In the genomic region with DNA sequence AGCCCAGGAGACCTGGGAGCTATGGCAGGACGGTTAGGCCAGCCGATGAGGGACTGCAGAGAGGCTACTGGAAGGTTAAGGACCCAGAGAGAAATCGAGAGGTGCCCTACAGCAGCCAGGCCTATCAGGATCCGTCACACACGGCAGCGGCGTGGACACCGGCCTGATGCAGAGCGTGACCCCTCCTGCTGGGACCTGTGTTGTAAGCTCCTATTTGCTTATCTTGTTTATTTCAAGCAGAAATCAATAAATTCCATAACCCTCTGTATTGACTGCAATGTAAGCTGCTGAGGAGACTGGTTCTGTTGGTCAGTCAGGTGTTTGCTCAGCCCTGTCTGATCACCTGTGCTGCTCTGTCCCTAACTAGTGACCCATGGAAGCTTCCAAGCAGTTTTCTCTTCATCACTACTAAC, we compare ENCODE assay signal across 1 cellular context.
A peak's percentile ranks its signal among the peaks of the same experiment; 100 is the strongest.
TF ChIP-seq lines count a peak whose summit lies in the region.

No MANE protein-coding gene starts in this region.

TF ChIP-seq in HepG2, 621 proteins besides CTCF, POLR2A, EP300 and RAD21 (continued from another document and continues in another):
- TF ChIP-seq, protein P1, sequence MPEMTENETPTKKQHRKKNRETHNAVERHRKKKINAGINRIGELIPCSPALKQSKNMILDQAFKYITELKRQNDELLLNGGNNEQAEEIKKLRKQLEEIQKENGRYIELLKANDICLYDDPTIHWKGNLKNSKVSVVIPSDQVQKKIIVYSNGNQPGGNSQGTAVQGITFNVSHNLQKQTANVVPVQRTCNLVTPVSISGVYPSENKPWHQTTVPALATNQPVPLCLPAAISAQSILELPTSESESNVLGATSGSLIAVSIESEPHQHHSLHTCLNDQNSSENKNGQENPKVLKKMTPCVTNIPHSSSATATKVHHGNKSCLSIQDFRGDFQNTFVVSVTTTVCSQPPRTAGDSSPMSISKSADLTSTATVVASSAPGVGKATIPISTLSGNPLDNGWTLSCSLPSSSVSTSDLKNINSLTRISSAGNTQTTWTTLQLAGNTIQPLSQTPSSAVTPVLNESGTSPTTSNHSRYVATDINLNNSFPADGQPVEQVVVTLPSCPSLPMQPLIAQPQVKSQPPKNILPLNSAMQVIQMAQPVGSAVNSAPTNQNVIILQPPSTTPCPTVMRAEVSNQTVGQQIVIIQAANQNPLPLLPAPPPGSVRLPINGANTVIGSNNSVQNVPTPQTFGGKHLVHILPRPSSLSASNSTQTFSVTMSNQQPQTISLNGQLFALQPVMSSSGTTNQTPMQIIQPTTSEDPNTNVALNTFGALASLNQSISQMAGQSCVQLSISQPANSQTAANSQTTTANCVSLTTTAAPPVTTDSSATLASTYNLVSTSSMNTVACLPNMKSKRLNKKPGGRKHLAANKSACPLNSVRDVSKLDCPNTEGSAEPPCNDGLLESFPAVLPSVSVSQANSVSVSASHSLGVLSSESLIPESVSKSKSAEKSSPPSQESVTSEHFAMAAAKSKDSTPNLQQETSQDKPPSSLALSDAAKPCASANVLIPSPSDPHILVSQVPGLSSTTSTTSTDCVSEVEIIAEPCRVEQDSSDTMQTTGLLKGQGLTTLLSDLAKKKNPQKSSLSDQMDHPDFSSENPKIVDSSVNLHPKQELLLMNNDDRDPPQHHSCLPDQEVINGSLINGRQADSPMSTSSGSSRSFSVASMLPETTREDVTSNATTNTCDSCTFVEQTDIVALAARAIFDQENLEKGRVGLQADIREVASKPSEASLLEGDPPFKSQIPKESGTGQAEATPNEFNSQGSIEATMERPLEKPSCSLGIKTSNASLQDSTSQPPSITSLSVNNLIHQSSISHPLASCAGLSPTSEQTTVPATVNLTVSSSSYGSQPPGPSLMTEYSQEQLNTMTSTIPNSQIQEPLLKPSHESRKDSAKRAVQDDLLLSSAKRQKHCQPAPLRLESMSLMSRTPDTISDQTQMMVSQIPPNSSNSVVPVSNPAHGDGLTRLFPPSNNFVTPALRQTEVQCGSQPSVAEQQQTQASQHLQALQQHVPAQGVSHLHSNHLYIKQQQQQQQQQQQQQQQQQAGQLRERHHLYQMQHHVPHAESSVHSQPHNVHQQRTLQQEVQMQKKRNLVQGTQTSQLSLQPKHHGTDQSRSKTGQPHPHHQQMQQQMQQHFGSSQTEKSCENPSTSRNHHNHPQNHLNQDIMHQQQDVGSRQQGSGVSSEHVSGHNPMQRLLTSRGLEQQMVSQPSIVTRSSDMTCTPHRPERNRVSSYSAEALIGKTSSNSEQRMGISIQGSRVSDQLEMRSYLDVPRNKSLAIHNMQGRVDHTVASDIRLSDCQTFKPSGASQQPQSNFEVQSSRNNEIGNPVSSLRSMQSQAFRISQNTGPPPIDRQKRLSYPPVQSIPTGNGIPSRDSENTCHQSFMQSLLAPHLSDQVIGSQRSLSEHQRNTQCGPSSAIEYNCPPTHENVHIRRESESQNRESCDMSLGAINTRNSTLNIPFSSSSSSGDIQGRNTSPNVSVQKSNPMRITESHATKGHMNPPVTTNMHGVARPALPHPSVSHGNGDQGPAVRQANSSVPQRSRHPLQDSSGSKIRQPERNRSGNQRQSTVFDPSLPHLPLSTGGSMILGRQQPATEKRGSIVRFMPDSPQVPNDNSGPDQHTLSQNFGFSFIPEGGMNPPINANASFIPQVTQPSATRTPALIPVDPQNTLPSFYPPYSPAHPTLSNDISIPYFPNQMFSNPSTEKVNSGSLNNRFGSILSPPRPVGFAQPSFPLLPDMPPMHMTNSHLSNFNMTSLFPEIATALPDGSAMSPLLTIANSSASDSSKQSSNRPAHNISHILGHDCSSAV (CRISPR knock-in tag; IDR thresholded peaks at IDR 0.05; ENCODE audit: borderline replicate concordance): no peak
- TF ChIP-seq HNRNPUL1 (IDR thresholded peaks at IDR 0.05; ENCODE audit: low read depth, low read length): no peak
- no peak for TF ChIP-seq ARID2 (CRISPR knock-in tag; IDR thresholded peaks at IDR 0.05; ENCODE audit: borderline replicate concordance)
- peak; percentile 78; the same call in 1 of the 2 replicates for TF ChIP-seq SOX5 (CRISPR knock-in tag; IDR thresholded peaks at IDR 0.05; ENCODE audit: borderline replicate concordance)
- TF ChIP-seq JUN (CRISPR knock-in tag; IDR thresholded peaks at IDR 0.05): 0 out of 2 replicates have a peak, but pooled peaks have one; percentile 24
- 0 out of 2 replicates have a peak, but pooled peaks have one; percentile 31 for TF ChIP-seq NFYB (CRISPR knock-in tag; IDR thresholded peaks at IDR 0.05)
- TF ChIP-seq ZNF383 (CRISPR knock-in tag; IDR thresholded peaks at IDR 0.05; ENCODE audit: borderline replicate concordance): no peak
- no peak for TF ChIP-seq CAMTA2 (CRISPR knock-in tag; IDR thresholded peaks at IDR 0.05; ENCODE audit: borderline replicate concordance)
- TF ChIP-seq ZNF780A (CRISPR knock-in tag; IDR thresholded peaks at IDR 0.05): no peak
- no peak for TF ChIP-seq ZNF678 (CRISPR knock-in tag; IDR thresholded peaks at IDR 0.05)
- no peak for TF ChIP-seq BRD4 (CRISPR knock-in tag; IDR thresholded peaks at IDR 0.05)
- no peak for TF ChIP-seq SIN3B (IDR thresholded peaks at IDR 0.05; ENCODE audit: low read length)
- TF ChIP-seq ZNF292 (CRISPR knock-in tag; IDR thresholded peaks at IDR 0.05; ENCODE audit: borderline replicate concordance, low read depth): peak; percentile 94; the same call in 1 of the 2 replicates
- TF ChIP-seq MTF1 (CRISPR knock-in tag; IDR thresholded peaks at IDR 0.05): no peak
- no peak for TF ChIP-seq GMEB2 (CRISPR knock-in tag; IDR thresholded peaks at IDR 0.05; ENCODE audit: low read depth)
- no peak for TF ChIP-seq AFF4 (CRISPR knock-in tag; IDR thresholded peaks at IDR 0.05)
- peak; percentile 50; the same call in 1 of the 2 replicates for TF ChIP-seq FOSL2 (CRISPR knock-in tag; IDR thresholded peaks at IDR 0.05)
- no peak; the same call in 1 of the 2 replicates for TF ChIP-seq PATZ1 (CRISPR knock-in tag; IDR thresholded peaks at IDR 0.05)
- no peak for TF ChIP-seq ZNF20 (CRISPR knock-in tag; IDR thresholded peaks at IDR 0.05)
- no peak for TF ChIP-seq FOSL1 (CRISPR knock-in tag; IDR thresholded peaks at IDR 0.05; ENCODE audit: borderline replicate concordance)
- no peak for TF ChIP-seq ZNF75D (CRISPR knock-in tag; IDR thresholded peaks at IDR 0.05; ENCODE audit: borderline replicate concordance)
- TF ChIP-seq ZNF841 (CRISPR knock-in tag; IDR thresholded peaks at IDR 0.05; ENCODE audit: borderline replicate concordance): no peak
- TF ChIP-seq, protein P2, sequence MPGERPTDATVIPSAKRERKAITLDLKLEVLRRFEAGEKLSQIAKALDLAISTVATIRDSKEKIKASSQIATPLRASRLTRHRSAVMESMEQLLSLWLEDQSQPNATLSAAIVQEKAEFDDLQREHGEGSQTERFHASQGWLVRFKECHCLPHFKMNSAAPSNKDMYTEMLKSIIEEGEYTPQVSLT (CRISPR knock-in tag; IDR thresholded peaks at IDR 0.05; ENCODE audit: borderline replicate concordance, low read depth): no peak
- no peak for TF ChIP-seq TIGD3 (CRISPR knock-in tag; IDR thresholded peaks at IDR 0.05; ENCODE audit: borderline replicate concordance)
- TF ChIP-seq, protein P3, sequence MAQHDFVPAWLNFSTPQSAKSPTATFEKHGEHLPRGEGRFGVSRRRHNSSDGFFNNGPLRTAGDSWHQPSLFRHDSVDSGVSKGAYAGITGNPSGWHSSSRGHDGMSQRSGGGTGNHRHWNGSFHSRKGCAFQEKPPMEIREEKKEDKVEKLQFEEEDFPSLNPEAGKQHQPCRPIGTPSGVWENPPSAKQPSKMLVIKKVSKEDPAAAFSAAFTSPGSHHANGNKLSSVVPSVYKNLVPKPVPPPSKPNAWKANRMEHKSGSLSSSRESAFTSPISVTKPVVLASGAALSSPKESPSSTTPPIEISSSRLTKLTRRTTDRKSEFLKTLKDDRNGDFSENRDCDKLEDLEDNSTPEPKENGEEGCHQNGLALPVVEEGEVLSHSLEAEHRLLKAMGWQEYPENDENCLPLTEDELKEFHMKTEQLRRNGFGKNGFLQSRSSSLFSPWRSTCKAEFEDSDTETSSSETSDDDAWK (CRISPR knock-in tag; IDR thresholded peaks at IDR 0.05): no peak
- TF ChIP-seq ZBTB3 (CRISPR knock-in tag; IDR thresholded peaks at IDR 0.05; ENCODE audit: borderline replicate concordance, low read depth): no peak
- TF ChIP-seq ZSCAN12 (CRISPR knock-in tag; IDR thresholded peaks at IDR 0.05): no peak
- TF ChIP-seq FOXO4 (CRISPR knock-in tag; conservative IDR thresholded peaks at IDR 0.05): no peak
- TF ChIP-seq ZNF670 (CRISPR knock-in tag; IDR thresholded peaks at IDR 0.05; ENCODE audit: borderline replicate concordance): peak; percentile 68; the same call in 1 of the 2 replicates
